10 cellular contexts compared by ENCODE assay signal in the genomic region with DNA sequence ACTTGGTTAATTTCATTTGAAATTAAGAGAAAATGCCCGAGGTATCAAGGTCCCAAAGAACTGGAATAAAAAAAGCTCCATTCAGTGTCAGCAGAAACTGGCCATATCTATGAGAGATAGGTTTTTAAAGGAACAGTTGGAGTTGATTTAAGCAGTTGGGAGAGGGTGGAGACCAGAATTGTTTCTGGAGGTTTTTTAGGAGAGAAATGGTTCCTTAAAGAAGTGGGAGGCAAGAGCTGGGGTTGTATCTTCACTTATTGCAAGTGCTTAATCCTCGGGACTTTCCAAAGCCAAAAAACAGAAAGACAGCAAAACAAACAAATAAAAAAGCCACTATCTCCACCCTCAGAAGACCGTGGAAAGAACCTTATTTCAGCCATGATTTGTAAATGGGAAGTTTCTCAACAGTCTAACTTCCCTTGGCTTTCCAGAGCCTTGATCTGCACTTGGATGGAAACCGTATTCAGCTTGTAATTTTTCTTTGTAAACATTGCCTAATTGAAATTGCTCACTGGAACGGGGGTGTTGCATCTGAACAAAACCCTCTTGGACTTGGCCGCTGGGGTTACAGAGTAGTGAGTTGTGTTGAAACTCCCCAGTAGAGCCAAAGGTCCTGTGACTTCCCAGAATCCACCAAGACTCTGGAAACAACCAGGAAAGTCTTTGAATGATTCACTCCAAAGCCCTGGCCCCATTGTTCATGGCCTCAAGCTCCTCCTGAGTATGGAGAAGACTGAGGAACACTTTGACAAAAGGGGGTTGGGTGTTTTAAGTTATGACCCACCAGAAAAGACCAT.
DNase-seq lines count a peak whose midpoint lies in the region; ATAC-seq and TF ChIP-seq lines count a peak whose summit lies in the region.
"Had no signal": no experiment of that assay in that cellular context is flagged by ENCODE, and none has a peak within 500 bp of the region (broad histone marks: within the 10 kb centered on the region; RNA-seq: fewer than 3 reads in every experiment).

No MANE protein-coding gene starts in this region.

- no peaks in the 10 kb centered on the region for H3K79me1 ChIP-seq in trophoblast cell (ENCODE audit: low read length)

- H3K4me3 ChIP-seq in BJ (ENCODE audit: low read depth, low read length), result no peak overlapping the region
- no peak overlapping the region for H3K4me3 ChIP-seq in fibroblast of mammary gland (ENCODE audit: control insufficient read depth, low read depth, low read length)
- no peak overlapping the region for H3K4me3 ChIP-seq in trophoblast cell (ENCODE audit: low read depth, low read length)

- H3K36me3 ChIP-seq in BJ (ENCODE audit: control insufficient read depth, insufficient read depth, low read length) (no peaks in the 10 kb centered on the region), trophoblast cell (ENCODE audit: control insufficient read depth in 1 of 2, insufficient read depth in 2 of 2, low read length in 2 of 2) (no peaks in the 10 kb centered on the region)

- no peak overlapping the region for H4K8ac ChIP-seq in trophoblast cell (ENCODE audit: low read depth, low read length)

- no peak for ATAC-seq in GM21528 (IDR thresholded peaks at IDR 0.05; ENCODE audit: low FRiP score, unreplicated experiment)
- ATAC-seq in GM18907 (IDR thresholded peaks at IDR 0.05; ENCODE audit: unreplicated experiment), result no peak
- ATAC-seq in HG03039 (IDR thresholded peaks at IDR 0.05; ENCODE audit: unreplicated experiment), result no peak
- no peak for ATAC-seq in HG03469 (IDR thresholded peaks at IDR 0.05; ENCODE audit: unreplicated experiment)

- H3K9me3 ChIP-seq in trophoblast cell (ENCODE audit: insufficient read depth, low read depth, low read length), result peaks cover 1% of the 10 kb centered on the region

- no CpG with 5 or more reads among the region's 6 CpGs for WGBS in trophoblast cell (ENCODE audit: extremely low coverage, insufficient coverage, insufficient read length)

- no peak overlapping the region for H2AK5ac ChIP-seq in trophoblast cell (ENCODE audit: low read length)

- H3K9ac ChIP-seq in trophoblast cell (ENCODE audit: low read length), result no peak overlapping the region

- no peak overlapping the region for H4K91ac ChIP-seq in trophoblast cell (ENCODE audit: low read depth, low read length)

- no peak overlapping the region for H4K12ac ChIP-seq in trophoblast cell (ENCODE audit: low read depth, low read length)

- no peak overlapping the region for H3K18ac ChIP-seq in trophoblast cell (ENCODE audit: low read length)

- H3K27ac ChIP-seq in trophoblast cell (ENCODE audit: low read depth, low read length), result no peak overlapping the region

- H2BK5ac ChIP-seq in trophoblast cell (ENCODE audit: low read depth, low read length, poor library complexity), result no peak overlapping the region

- DNase-seq in BJ (ENCODE audit: low read depth) (peak; percentile 68), RPMI7951 (ENCODE audit: low read depth) (peak; percentile 37), fibroblast of mammary gland (ENCODE audit: low read depth) (peak; percentile 98), trophoblast cell (peak; percentile 69 to 72)
- DNase-seq: Karpas-422, natural killer cell had no signal

- no peak overlapping the region for H2AFZ ChIP-seq in trophoblast cell (ENCODE audit: insufficient read depth, low read length, poor library complexity)

- H2BK120ac ChIP-seq in trophoblast cell (ENCODE audit: insufficient read depth, low read length, poor library complexity), result no peak overlapping the region

- TF ChIP-seq CTCF in BJ (IDR thresholded peaks at IDR 0.05; ENCODE audit: insufficient read depth, low read depth, low read length), result no peak
- TF ChIP-seq CTCF in fibroblast of mammary gland (conservative IDR thresholded peaks at IDR 0.05; ENCODE audit: control insufficient read depth, insufficient read depth, low read depth, low read length), result no peak

- H3K4me1 ChIP-seq in trophoblast cell (ENCODE audit: control insufficient read depth in 1 of 2, insufficient read depth in 2 of 2, low read length in 2 of 2), result no peaks in the 10 kb centered on the region

- H3K14ac ChIP-seq in trophoblast cell (ENCODE audit: low read length), result no peak overlapping the region

- POLR2A ChIA-PET in BJ (lab: Charles Lee), result no interaction called here

- H3K4ac ChIP-seq in trophoblast cell (ENCODE audit: low read depth, low read length), result no peak overlapping the region

- H3K4me2 ChIP-seq in trophoblast cell (ENCODE audit: low read length), result no peak overlapping the region

- no peaks in the 10 kb centered on the region for H3K27me3 ChIP-seq in BJ (ENCODE audit: control insufficient read depth, insufficient read depth, low read length)
- no peaks in the 10 kb centered on the region for H3K27me3 ChIP-seq in trophoblast cell (ENCODE audit: insufficient read depth, low read length)

- no peak overlapping the region for H2BK12ac ChIP-seq in trophoblast cell (ENCODE audit: low read length)

- CTCF ChIA-PET in BJ (lab: Yijun Ruan, JAX), result interaction anchor here (0.8 to 3.5 kb wide), 9 partner anchors 9 to 306 kb away, joined by 3 to 15 read pairs (median 5); no protein-coding TSS in a partner anchor

- H3K23ac ChIP-seq in trophoblast cell (ENCODE audit: low read length), result no peak overlapping the region

- no peaks in the 10 kb centered on the region for H3K79me2 ChIP-seq in trophoblast cell (ENCODE audit: control insufficient read depth, insufficient read depth, low read length, poor library complexity)

Comparison
In these comparisons a context has a peak if more than half of its experiments do, and no peak if none do; other contexts are left out.
1. DNase-seq: peak in every context shown above with its lines; median percentile 98 in fibroblast of mammary gland; 70 in trophoblast cell; 68 in BJ; 37 in RPMI7951.